ENCODE assay signal across 25 cellular contexts in genomic region chr4:36461344-36461743, GRCh38.
"Had no signal": no experiment of that assay in that cellular context is flagged by ENCODE, and none has a peak within 500 bp of the region (broad histone marks: within the 10 kb centered on the region; RNA-seq: fewer than 3 reads in every experiment).

No MANE protein-coding gene starts in this region.

- H3K9me3 ChIP-seq: stomach, suprapubic skin, testis, thoracic aorta, thyroid gland, tibial artery, tibial nerve, transverse colon, upper lobe of left lung, upper lobe of right lung, uterus, vagina had no signal

- H3K27me3 ChIP-seq: stomach, suprapubic skin, testis, thyroid gland, tibial artery, tibial nerve, transverse colon, upper lobe of left lung, upper lobe of right lung, uterus, vagina had no signal

- DNase-seq: stimulated activated CD4-positive, alpha-beta T cell treated with anti-CD3 and anti-CD28 coated beads, Interleukin-2, amount 100 ng/mL, for 48 hours; stimulated activated CD4-positive, alpha-beta T cell treated with anti-CD3 and anti-CD28 coated beads, Interleukin-4, amount 100 ng/mL, for 1 hour; stimulated activated CD4-positive, alpha-beta T cell treated with anti-CD3 and anti-CD28 coated beads, Interleukin-4, amount 100 ng/mL, for 24 hours; stimulated activated CD4-positive, alpha-beta T cell treated with anti-CD3 and anti-CD28 coated beads, Interleukin-4, amount 100 ng/mL, for 4 hours; stimulated activated CD8-positive, alpha-beta memory T cell treated with anti-CD3 and anti-CD28 coated beads, Interleukin-4, amount 100 ng/mL, for 48 hours; stimulated activated naive B cell treated with anti-CD40 and anti-IgM and Interleukin-4, amounts not matched to agents 10 μg/mL and 1 μg/mL and 100 μg/mL, for 72 hours; stimulated activated naive CD4-positive, alpha-beta T cell; stimulated activated naive CD4-positive, alpha-beta T cell treated with Interleukin-2 at 50 U/mL for 16 hours; stimulated activated naive CD8-positive, alpha-beta T cell treated with anti-CD3 and anti-CD28 coated beads, Interleukin-15, amount 100 ng/mL, for 72 hours; stimulated activated naive CD8-positive, alpha-beta T cell treated with anti-CD3 and anti-CD28 coated beads, Interleukin-15, Interleukin-2, amounts not matched to agents 100 U/mL and 50 U/mL, for 24 hours; stomach; substantia nigra; testis; thyroid gland; tibial artery; transverse colon; upper lobe of right lung; uterus had no signal

- H3K36me3 ChIP-seq: stomach, suprapubic skin, thoracic aorta, thyroid gland, tibial artery, tibial nerve, transverse colon, upper lobe of left lung, upper lobe of right lung, uterus, vagina had no signal

- H3K27ac ChIP-seq: stomach, suprapubic skin, testis, thoracic aorta, thyroid gland, tibial artery, tibial nerve, transverse colon, upper lobe of left lung, upper lobe of right lung, uterus, vagina had no signal

- ATAC-seq: stimulated activated effector memory CD8-positive, alpha-beta T cell treated with anti-CD3 and anti-CD28 coated beads, Interleukin-12 subunit alpha, Interleukin-12 subunit beta, amount 100 ng/mL, for 72 hours; stimulated activated memory B cell treated with anti-CD40 and anti-IgM and Interleukin-4, amounts not matched to agents 10 μg/mL and 1 μg/mL and 100 μg/mL, for 72 hours; stimulated activated naive B cell treated with anti-CD40 and anti-IgM and Interleukin-4, amounts not matched to agents 10 μg/mL and 1 μg/mL and 100 μg/mL, for 72 hours; stimulated activated naive CD8-positive, alpha-beta T cell treated with anti-CD3 and anti-CD28 coated beads, Interleukin-15, amount 100 ng/mL, for 72 hours; stimulated activated naive CD8-positive, alpha-beta T cell treated with anti-CD3 and anti-CD28 coated beads, Interleukin-15, Interleukin-2, amounts not matched to agents 100 U/mL and 50 U/mL, for 24 hours; upper lobe of right lung had no signal

- H3K4me3 ChIP-seq: stomach, suprapubic skin, testis, thoracic aorta, thyroid gland, tibial artery, tibial nerve, transverse colon, upper lobe of left lung, upper lobe of right lung, uterus, vagina had no signal

- H3K4me1 ChIP-seq: stomach, suprapubic skin, testis, thyroid gland, tibial artery, tibial nerve, transverse colon, upper lobe of left lung, upper lobe of right lung, uterus, vagina had no signal
